In the genomic region with DNA sequence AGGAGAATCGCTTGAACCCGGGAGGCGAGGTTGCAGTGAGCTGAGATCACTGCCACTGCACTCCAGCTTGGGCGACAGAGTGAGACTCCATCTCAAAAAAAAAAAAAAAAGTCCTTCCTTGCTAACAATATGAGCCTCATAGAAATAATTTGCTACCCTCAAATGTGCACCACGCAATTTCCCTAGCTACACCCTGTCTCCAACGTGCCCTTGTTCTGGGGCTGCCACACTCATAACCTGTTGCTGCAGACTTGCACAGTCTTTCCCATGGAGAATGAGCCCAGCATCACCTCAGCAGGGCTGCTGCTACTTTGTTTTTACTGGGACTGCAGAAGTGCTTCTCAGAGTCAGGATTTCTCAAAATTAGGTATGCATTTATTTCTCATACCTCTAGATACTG, we compare ENCODE assay signal across 23 cellular contexts.
"Had no signal": no experiment of that assay in that cellular context is flagged by ENCODE, and none has a peak within 500 bp of the region (broad histone marks: within the 10 kb centered on the region; RNA-seq: fewer than 3 reads in every experiment).

No MANE protein-coding gene starts in this region.

- H3K36me3 Mint-ChIP-seq: activated naive CD4-positive, alpha-beta T cell treated with anti-CD3 and anti-CD28 coated beads, Interleukin-2, amount 10 ng/mL, durations not matched to agents 7 days and 5 days had no signal

- H3K27me3 Mint-ChIP-seq: stimulated activated naive CD8-positive, alpha-beta T cell treated with anti-CD3 and anti-CD28 coated beads, Interleukin-15, Interleukin-2, amounts not matched to agents 100 ng/mL and 50 ng/mL, for 24 hours had no signal

- H3K27ac ChIP-seq: brain microvascular endothelial cell, esophagus muscularis mucosa, gastroesophageal sphincter, tibial nerve, uterus had no signal

- H3K4me1 ChIP-seq: gastroesophageal sphincter, tibial nerve, uterus had no signal

- H3K27me3 ChIP-seq: esophagus muscularis mucosa, gastroesophageal sphincter, tibial nerve, uterus had no signal

- H3K36me3 ChIP-seq: brain microvascular endothelial cell, esophagus muscularis mucosa, gastroesophageal sphincter, heart left ventricle, tibial nerve, uterus had no signal

- H3K4me3 ChIP-seq: esophagus muscularis mucosa, gastroesophageal sphincter, tibial nerve, uterus had no signal

- DNase-seq: activated CD4-positive, alpha-beta T cell treated with anti-CD3 and anti-CD28 coated beads for 48 hours; activated CD4-positive, CD25-positive, alpha-beta regulatory T cell; activated CD8-positive, alpha-beta T cell treated with anti-CD3 and anti-CD28 coated beads for 36 hours; activated effector memory CD4-positive, alpha-beta T cell treated with Interleukin-2 at 50 U/mL for 16 hours; activated naive CD4-positive, alpha-beta T cell treated with anti-CD3 and anti-CD28 coated beads, Interleukin-2, amount 10 ng/mL, durations not matched to agents 7 days and 5 days; activated T-cell treated with anti-CD3 and anti-CD28 coated beads, Interleukin-2, amount 50 U/mL, for 24 hours; aorta; brain microvascular endothelial cell; cortex of kidney; effector CD8-positive, alpha-beta T cell; heart left ventricle; kidney; midbrain; nephron progenitor cell; occipital lobe; stimulated activated CD4-positive, alpha-beta T cell treated with anti-CD3 and anti-CD28 coated beads, Interleukin-2, amount 100 ng/mL, for 24 hours; uterus had no signal

- H3K27ac Mint-ChIP-seq: nephron progenitor cell; stimulated activated naive CD8-positive, alpha-beta T cell treated with anti-CD3 and anti-CD28 coated beads, Interleukin-15, Interleukin-2, amounts not matched to agents 100 ng/mL and 50 ng/mL, for 24 hours; T-helper 1 cell treated with Interleukin-12 subunit alpha and Interleukin-12 subunit beta and Interleukin-4 antibody, amounts not matched to agents 30 μg/mL and 1 μg/mL, for 36 hours had no signal

- H3K4me3 Mint-ChIP-seq: activated T-cell treated with anti-CD3 and anti-CD28 coated beads, Interleukin-2, amount 50 U/mL, for 24 hours; nephron progenitor cell; T-helper 1 cell treated with Interleukin-12 subunit alpha and Interleukin-12 subunit beta and Interleukin-4 antibody, amounts not matched to agents 30 μg/mL and 1 μg/mL, for 36 hours had no signal

- H3K9me3 Mint-ChIP-seq: activated CD8-positive, alpha-beta T cell treated with anti-CD3 and anti-CD28 coated beads for 36 hours; activated naive CD4-positive, alpha-beta T cell treated with anti-CD3 and anti-CD28 coated beads, Interleukin-2, amount 10 ng/mL, durations not matched to agents 7 days and 5 days; activated T-cell treated with anti-CD3 and anti-CD28 coated beads, Interleukin-2, amount 50 U/mL, for 24 hours; central memory CD8-positive, alpha-beta T cell; stimulated activated naive CD8-positive, alpha-beta T cell treated with anti-CD3 and anti-CD28 coated beads, Interleukin-15, Interleukin-2, amounts not matched to agents 100 ng/mL and 50 ng/mL, for 24 hours; T-helper 1 cell treated with Interleukin-12 subunit alpha and Interleukin-12 subunit beta and Interleukin-4 antibody, amounts not matched to agents 30 μg/mL and 1 μg/mL, for 36 hours had no signal

- H3K9me3 ChIP-seq: esophagus muscularis mucosa, gastroesophageal sphincter, heart left ventricle, tibial nerve, uterus had no signal
